ENCODE assay signal across 9 cellular contexts in genomic region chr1:184691719-184692324, GRCh38.
DNase-seq lines count a peak whose midpoint lies in the region; ATAC-seq and TF ChIP-seq lines count a peak whose summit lies in the region.
"Had no signal": no experiment of that assay in that cellular context is flagged by ENCODE, and none has a peak within 500 bp of the region (broad histone marks: within the 10 kb centered on the region; RNA-seq: fewer than 3 reads in every experiment).

No MANE protein-coding gene starts in this region.

- H3K36me3 ChIP-seq in Caco-2 (ENCODE audit: control insufficient read depth, insufficient read depth, low read length) (no peaks in the 10 kb centered on the region), SK-N-SH (replicated peaks in 1 of 2; ENCODE audit: control insufficient read depth in 1 of 2, insufficient read depth in 2 of 2, low read length in 1 of 2) (peaks cover 44 to 69% of the 10 kb centered on the region in 2 experiments)

- H3K27ac ChIP-seq in SK-N-SH (ENCODE audit: low read depth in 2 of 2, low read length in 1 of 2) (no peak overlapping the region; a peak in 1 of 4 replicates), foreskin keratinocyte (no peak overlapping the region)

- H3K9me2 ChIP-seq in SK-N-SH: no peaks in the 10 kb centered on the region

- TF ChIP-seq CTCF in Caco-2 (IDR thresholded peaks at IDR 0.05; ENCODE audit: insufficient read depth in 1 of 2, low read depth in 1 of 2, low read length in 1 of 2, severe bottlenecking in 1 of 2, unreplicated experiment in 1 of 2): peak; percentile 75 to 89
- peak; percentile 91 for TF ChIP-seq CTCF in SK-N-SH (IDR thresholded peaks at IDR 0.05)
- peak; percentile 86 for TF ChIP-seq CTCF in foreskin keratinocyte (conservative IDR thresholded peaks at IDR 0.05)

- H3K4me2 ChIP-seq in SK-N-SH: no peak overlapping the region

- TF ChIP-seq RAD21 in SK-N-SH (IDR thresholded peaks at IDR 0.05; ENCODE audit: low read length): peak; percentile 87

- no TSS peak for BruUV-seq in Caco-2 (replicated peaks; lab: Mats Ljungman, UMichigan)

- H3K9me3 Mint-ChIP-seq in Caco-2 (ENCODE audit: unreplicated experiment): no peaks in the 10 kb centered on the region
- H3K9me3 Mint-ChIP-seq in activated T-helper 17 cell treated with anti-CD3 and anti-CD28 coated beads, Interleukin-2, amount 50 U/mL, for 72 hours: no peaks in the 10 kb centered on the region
- H3K9me3 Mint-ChIP-seq: IgD-negative memory B cell had no signal

- no peak overlapping the region for H3K4me3 ChIP-seq in Caco-2 (ENCODE audit: low read depth, low read length)
- H3K4me3 ChIP-seq in SK-N-SH (ENCODE audit: low read depth in 2 of 2, low read length in 1 of 2): no peak overlapping the region; a peak in 1 of 4 replicates

- no peaks in the 10 kb centered on the region for H3K27me3 Mint-ChIP-seq in Caco-2 (ENCODE audit: insufficient read depth, unreplicated experiment)
- H3K27me3 Mint-ChIP-seq in activated T-helper 17 cell treated with anti-CD3 and anti-CD28 coated beads, Interleukin-2, amount 50 U/mL, for 72 hours: no peaks in the 10 kb centered on the region
- H3K27me3 Mint-ChIP-seq: IgD-negative memory B cell had no signal

- intact Hi-C loops in Caco-2 (cut with micrococcal nuclease; ENCODE audit: unreplicated experiment): loop anchor here (1.0 to 10.0 kb wide), 2 partner anchors 317 to 617 kb away; no protein-coding TSS in a partner anchor

- H3K36me3 Mint-ChIP-seq in Caco-2 (ENCODE audit: insufficient read depth, unreplicated experiment): no peaks in the 10 kb centered on the region
- H3K36me3 Mint-ChIP-seq in activated T-helper 17 cell treated with anti-CD3 and anti-CD28 coated beads, Interleukin-2, amount 50 U/mL, for 72 hours (ENCODE audit: low read depth): peaks cover 53% of the 10 kb centered on the region

- peak; percentile 33 for ATAC-seq in foreskin keratinocyte
- ATAC-seq in HG02885 (IDR thresholded peaks at IDR 0.05; ENCODE audit: poor library complexity, unreplicated experiment): no peak
- no peak for ATAC-seq in activated T-helper 17 cell treated with anti-CD3 and anti-CD28 coated beads, Interleukin-2, amount 50 U/mL, for 72 hours (replicated peaks)

- H3F3A ChIP-seq in SK-N-SH (replicated peaks; ENCODE audit: insufficient read depth): peaks cover 4% of the 10 kb centered on the region

- H4K20me1 ChIP-seq in SK-N-SH (ENCODE audit: insufficient read depth): no peaks in the 10 kb centered on the region

- no peak overlapping the region for H3K9ac ChIP-seq in SK-N-SH

- 38% methylated on average over 4 of the region's 4 CpGs for WGBS in SK-N-SH (ENCODE audit: low lambda C conversion rate)

- POLR2A ChIA-PET in Caco-2 (lab: Charles Lee): interaction anchor here (0.5 kb wide), 1 partner anchor 305 kb away, joined by 3 read pairs; the partner anchor contains the start of gene C1orf21
- POLR2A ChIA-PET in SK-N-SH (lab: Yijun Ruan, JAX): no interaction called here

- CTCF ChIA-PET in Caco-2 (lab: Charles Lee) (interaction anchor here (0.5 to 1.7 kb wide), 11 partner anchors 27 to 616 kb away, joined by 3 to 12 read pairs (median 3); partner anchors contain the start of gene EDEM3), SK-N-SH (lab: Yijun Ruan, JAX) (interaction anchor here (0.6 to 2.9 kb wide), 51 partner anchors 9 to 1063 kb away, joined by 3 to 34 read pairs (median 4); partner anchors contain the start of gene C1orf21)

- no peaks in the 10 kb centered on the region for H3K4me1 ChIP-seq in Caco-2
- H3K4me1 ChIP-seq in SK-N-SH (ENCODE audit: control insufficient read depth in 1 of 2, insufficient read depth in 2 of 2, low read depth in 1 of 2, low read length in 1 of 2): peaks cover 2 to 6% of the 10 kb centered on the region in 2 experiments; a peak in 2 of 4 replicates
- no peaks in the 10 kb centered on the region for H3K4me1 ChIP-seq in foreskin keratinocyte

- H3K4me3 Mint-ChIP-seq in Caco-2 (ENCODE audit: unreplicated experiment): no peak overlapping the region
- no peak overlapping the region for H3K4me3 Mint-ChIP-seq in activated T-helper 17 cell treated with anti-CD3 and anti-CD28 coated beads, Interleukin-2, amount 50 U/mL, for 72 hours
- H3K4me3 Mint-ChIP-seq: IgD-negative memory B cell had no signal

- H3K27ac Mint-ChIP-seq in Caco-2 (ENCODE audit: unreplicated experiment): no peak overlapping the region
- H3K27ac Mint-ChIP-seq in activated T-helper 17 cell treated with anti-CD3 and anti-CD28 coated beads, Interleukin-2, amount 50 U/mL, for 72 hours: no peak overlapping the region
- H3K27ac Mint-ChIP-seq: IgD-negative memory B cell had no signal

- no peaks in the 10 kb centered on the region for H3K79me2 ChIP-seq in SK-N-SH (ENCODE audit: insufficient read depth)

- H3K27me3 ChIP-seq in Caco-2 (replicated peaks; ENCODE audit: control insufficient read depth, insufficient read depth, low read length) (no peaks in the 10 kb centered on the region), SK-N-SH (ENCODE audit: insufficient read depth) (no peaks in the 10 kb centered on the region), foreskin keratinocyte (no peaks in the 10 kb centered on the region)

- H2AFZ ChIP-seq in SK-N-SH (ENCODE audit: low read depth): no peak overlapping the region

- DNase-seq in Caco-2 (peak in 1 of 2 experiments; percentile 36), HT-29 (ENCODE audit: low spot score) (peak; percentile 69), SK-N-SH (peak; percentile 36), foreskin keratinocyte (peak; percentile 8 to 25), retina (peak; percentile 43)
- DNase-seq in activated CD8-positive, alpha-beta memory T cell treated with anti-CD3 and anti-CD28 coated beads, Interleukin-2, amount 50 U/mL, for 48 hours: no peak

- H3K4me1 Mint-ChIP-seq in Caco-2 (ENCODE audit: low read depth, unreplicated experiment): no peaks in the 10 kb centered on the region
- no peaks in the 10 kb centered on the region for H3K4me1 Mint-ChIP-seq in activated T-helper 17 cell treated with anti-CD3 and anti-CD28 coated beads, Interleukin-2, amount 50 U/mL, for 72 hours

- no peak for TF ChIP-seq EP300 in SK-N-SH (IDR thresholded peaks at IDR 0.05; ENCODE audit: borderline replicate concordance in 1 of 2, low read depth in 1 of 2, low read length in 1 of 2)

- no peaks in the 10 kb centered on the region for H3K9me3 ChIP-seq in Caco-2
- no peaks in the 10 kb centered on the region for H3K9me3 ChIP-seq in SK-N-SH

TF ChIP-seq in SK-N-SH, 30 proteins besides CTCF, POLR2A, EP300 and RAD21:
- TF ChIP-seq SMC3 (IDR thresholded peaks at IDR 0.05; ENCODE audit: low read depth, low read length): peak; percentile 62
- no peak for TF ChIP-seq ELF1 (IDR thresholded peaks at IDR 0.05)
- no peak for TF ChIP-seq NFIC (IDR thresholded peaks at IDR 0.05; ENCODE audit: borderline replicate concordance)
- no peak for TF ChIP-seq SIN3A (IDR thresholded peaks at IDR 0.05; ENCODE audit: borderline replicate concordance, low read depth, low read length)
- TF ChIP-seq MXI1 (IDR thresholded peaks at IDR 0.05; ENCODE audit: low read depth, low read length): no peak
- TF ChIP-seq YY1 (IDR thresholded peaks at IDR 0.05; ENCODE audit: low read depth): no peak
- TF ChIP-seq USF1 (IDR thresholded peaks at IDR 0.05; ENCODE audit: borderline replicate concordance, low read depth): no peak
- no peak for TF ChIP-seq FOSL2 (IDR thresholded peaks at IDR 0.05; ENCODE audit: borderline replicate concordance, low read depth)
- no peak for TF ChIP-seq EZH2phosphoT487 (IDR thresholded peaks at IDR 0.05; ENCODE audit: borderline replicate concordance, low read depth)
